In the genomic region with DNA sequence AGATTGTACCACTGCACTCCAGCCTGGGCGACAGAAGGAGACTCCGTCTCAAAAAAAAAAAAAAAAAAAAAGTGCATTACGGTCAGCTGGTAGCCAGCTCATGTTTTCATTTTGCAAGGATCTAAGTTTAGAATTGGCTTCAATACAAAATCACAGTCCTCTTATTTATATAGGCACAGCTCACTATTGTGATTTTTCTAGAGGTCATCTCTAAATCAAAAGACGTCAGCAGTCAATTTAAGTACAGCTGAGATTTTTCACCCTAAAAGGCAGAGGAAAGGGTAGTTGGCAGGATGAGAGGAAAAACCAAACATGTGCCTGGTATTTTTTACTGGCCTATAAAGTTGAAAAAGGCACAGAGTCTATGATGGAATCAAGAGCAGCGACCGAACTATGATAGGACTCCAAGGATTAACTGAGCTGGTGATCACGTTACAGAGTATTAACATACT, we compare ENCODE assay signal across 11 cellular contexts. TPM values are rescaled to one million over a fixed set of nuclear protein-coding genes. Genes with fewer than 3 reads are reported as not detected.
DNase-seq lines count a peak whose midpoint lies in the region; ATAC-seq and TF ChIP-seq lines count a peak whose summit lies in the region.
"Had no signal": no experiment of that assay in that cellular context is flagged by ENCODE, and none has a peak within 500 bp of the region (broad histone marks: within the 10 kb centered on the region; RNA-seq: fewer than 3 reads in every experiment).

No MANE protein-coding gene starts in this region.

- peaks cover 10% of the 10 kb centered on the region for H3F3A ChIP-seq in GM23248 (ENCODE audit: insufficient read depth)

- no peaks in the 10 kb centered on the region for H3K36me3 Mint-ChIP-seq in stimulated activated memory B cell treated with anti-CD40 and anti-IgM and Interleukin-4, amounts not matched to agents 10 μg/mL and 1 μg/mL and 100 μg/mL, for 72 hours
- H3K36me3 Mint-ChIP-seq: immature natural killer cell had no signal

- H3K4me3 ChIP-seq in GM23248 (peak overlapping the region; percentile 39), adipocyte (ENCODE audit: low read length) (peak overlapping the region; percentile 28), skeletal muscle satellite cell (ENCODE audit: low read length) (peak overlapping the region; percentile 16), adrenal gland (no peak overlapping the region)

- H3K9ac ChIP-seq in GM23248: peak overlapping the region; percentile 51
- peak overlapping the region; percentile 45 for H3K9ac ChIP-seq in adipocyte (ENCODE audit: low read length)
- peak overlapping the region; percentile 59 for H3K9ac ChIP-seq in skeletal muscle satellite cell (ENCODE audit: low read depth, low read length)

- TF ChIP-seq POLR2A in adrenal gland (IDR thresholded peaks at IDR 0.05): no peak

- H3K36me3 ChIP-seq in GM23248 (ENCODE audit: low read depth) (no peaks in the 10 kb centered on the region), adipocyte (ENCODE audit: control insufficient read depth, insufficient read depth, low read length, severe bottlenecking) (no peaks in the 10 kb centered on the region), skeletal muscle satellite cell (ENCODE audit: insufficient read depth, low read length) (peaks cover 14% of the 10 kb centered on the region), adrenal gland (replicated peaks in 1 of 2) (no peaks in the 10 kb centered on the region)

- H3K9me3 ChIP-seq in GM23248 (ENCODE audit: low read depth) (no peaks in the 10 kb centered on the region), adipocyte (ENCODE audit: control insufficient read depth, low read length) (no peaks in the 10 kb centered on the region), skeletal muscle satellite cell (replicated peaks; ENCODE audit: low read length) (no peaks in the 10 kb centered on the region), adrenal gland (replicated peaks in 1 of 3) (no peaks in the 10 kb centered on the region)

- 11 to 14% methylated on average over 7 of the region's 7 CpGs for WGBS in GM23248 (ENCODE audit: low coverage in 1 of 2, low lambda C conversion rate in 2 of 2, missing lambda C conversion rate in 2 of 2), 2 experiments
- WGBS in adrenal gland, 4 donors: 51 to 63% (median 60%) methylated on average over 6 to 7 of the region's 7 CpGs

- H3K79me2 ChIP-seq in GM23248 (ENCODE audit: insufficient read depth): no peaks in the 10 kb centered on the region

- peak; percentile 74 for DNase-seq in GM23248
- DNase-seq in adipocyte (ENCODE audit: low read depth): peak; percentile 90
- DNase-seq in Right ventricle myocardium superior: no peak
- DNase-seq in adrenal gland: no peak
- DNase-seq: immature natural killer cell had no signal

- in situ Hi-C loops in GM23248 (cut with MboI): no loop called here

- no peak overlapping the region for H3K27ac Mint-ChIP-seq in stimulated activated memory B cell treated with anti-CD40 and anti-IgM and Interleukin-4, amounts not matched to agents 10 μg/mL and 1 μg/mL and 100 μg/mL, for 72 hours
- H3K27ac Mint-ChIP-seq: immature natural killer cell had no signal

- no peak for TF ChIP-seq CTCF in adrenal gland (IDR thresholded peaks at IDR 0.05)

- H3K9me2 ChIP-seq in GM23248 (ENCODE audit: insufficient read depth): no peaks in the 10 kb centered on the region

- no peaks in the 10 kb centered on the region for H3K27me3 ChIP-seq in GM23248 (replicated peaks; ENCODE audit: insufficient read depth)
- no peaks in the 10 kb centered on the region for H3K27me3 ChIP-seq in adipocyte (replicated peaks; ENCODE audit: control insufficient read depth, insufficient read depth, low read length)
- no peaks in the 10 kb centered on the region for H3K27me3 ChIP-seq in skeletal muscle satellite cell (ENCODE audit: control insufficient read depth, insufficient read depth, low read length)
- no peaks in the 10 kb centered on the region for H3K27me3 ChIP-seq in adrenal gland

- no peaks in the 10 kb centered on the region for H3K9me3 Mint-ChIP-seq in stimulated activated memory B cell treated with anti-CD40 and anti-IgM and Interleukin-4, amounts not matched to agents 10 μg/mL and 1 μg/mL and 100 μg/mL, for 72 hours
- H3K9me3 Mint-ChIP-seq: immature natural killer cell had no signal

- H3K27ac ChIP-seq in GM23248 (peak overlapping the region; percentile 65), adrenal gland (no peak overlapping the region)

- H4K20me1 ChIP-seq in GM23248 (ENCODE audit: insufficient read depth): no peaks in the 10 kb centered on the region

- ATAC-seq in Right ventricle myocardium superior (ENCODE audit: poor library complexity) (peak; percentile 82), HG02759 (IDR thresholded peaks at IDR 0.05; ENCODE audit: unreplicated experiment) (no peak), HG03280 (IDR thresholded peaks at IDR 0.05; ENCODE audit: unreplicated experiment) (no peak)
- ATAC-seq in stimulated activated memory B cell treated with anti-CD40 and anti-IgM and Interleukin-4, amounts not matched to agents 10 μg/mL and 1 μg/mL and 100 μg/mL, for 72 hours: no peak
- ATAC-seq: HCT116, PC-3 had no signal

- H3K4me1 ChIP-seq in GM23248 (ENCODE audit: insufficient read depth): peaks cover 18% of the 10 kb centered on the region
- H3K4me1 ChIP-seq in adipocyte (ENCODE audit: control insufficient read depth, insufficient read depth, low read length): peaks cover 19% of the 10 kb centered on the region
- H3K4me1 ChIP-seq in skeletal muscle satellite cell (ENCODE audit: control insufficient read depth, insufficient read depth, low read length): peaks cover 23% of the 10 kb centered on the region
- H3K4me1 ChIP-seq in adrenal gland (replicated peaks in 1 of 2): no peaks in the 10 kb centered on the region

- H3K4me3 Mint-ChIP-seq in stimulated activated memory B cell treated with anti-CD40 and anti-IgM and Interleukin-4, amounts not matched to agents 10 μg/mL and 1 μg/mL and 100 μg/mL, for 72 hours: no peak overlapping the region
- H3K4me3 Mint-ChIP-seq: immature natural killer cell had no signal

- H3K4me1 Mint-ChIP-seq in stimulated activated memory B cell treated with anti-CD40 and anti-IgM and Interleukin-4, amounts not matched to agents 10 μg/mL and 1 μg/mL and 100 μg/mL, for 72 hours: no peaks in the 10 kb centered on the region
- H3K4me1 Mint-ChIP-seq: immature natural killer cell had no signal

- H3K4me2 ChIP-seq in GM23248 (ENCODE audit: unreplicated experiment): peak overlapping the region; percentile 74
- peak overlapping the region; percentile 68 for H3K4me2 ChIP-seq in skeletal muscle satellite cell (ENCODE audit: low read length)

- H2AFZ ChIP-seq in GM23248: peak overlapping the region; percentile 79

- intact Hi-C loops in Right ventricle myocardium superior (cut with DNase I): no loop called here
- intact Hi-C loops in adrenal gland (cut with DNase I): no loop called here

- H3K27me3 Mint-ChIP-seq in stimulated activated memory B cell treated with anti-CD40 and anti-IgM and Interleukin-4, amounts not matched to agents 10 μg/mL and 1 μg/mL and 100 μg/mL, for 72 hours: no peaks in the 10 kb centered on the region

RNA-seq across cellular contexts. Expression of a gene that starts 30.8 kb away (rescaled TPM):
- total RNA-seq in GM23248 (2014; rRNA removed; shearing (Covaris generic)): 0.25 TPM in 1 of 2 replicates, not detected in the other
- polyA plus RNA-seq in GM23248 (2016; fragmentation: Nextera tagmentation; extraction: Ambion mirVana) (0.25 TPM in 1 of 2 replicates, not detected in the other), adrenal gland (under 1 TPM in 2 of 3 donors, not detected in 1; 0.17 to 0.20 TPM)
- total RNA-seq in Right ventricle myocardium superior (2.8 TPM), adrenal gland (under 1 TPM in 1 of 8 donors, not detected in 7; 0.27 TPM)
- 12.2 and 29.1 TPM in 2 replicates for total RNA-seq in skeletal muscle satellite cell (2012; rRNA removed)
- total RNA-seq: PC-3 had no signal
- polyA plus RNA-seq: immature natural killer cell had no signal

RNA-seq across cellular contexts. Expression of a gene that starts 42.8 kb away (rescaled TPM):
- not detected in 2 replicates for total RNA-seq in GM23248 (2014; rRNA removed; shearing (Covaris generic))
- polyA plus RNA-seq in GM23248 (2016; fragmentation: Nextera tagmentation; extraction: Ambion mirVana): 0.73 and 0.90 TPM in 2 replicates
- total RNA-seq in Right ventricle myocardium superior: 0.32 TPM
- total RNA-seq in skeletal muscle satellite cell (2012; rRNA removed): 0.44 and 0.76 TPM in 2 replicates
- total RNA-seq in adrenal gland: under 1 TPM in 3 of 8 donors, not detected in 5; 0.57 to 0.83 (median 0.57) TPM
- polyA plus RNA-seq in adrenal gland: under 1 TPM; 0.13 to 0.29 (median 0.24) TPM
- polyA plus RNA-seq: immature natural killer cell had no signal

Comparison
In these comparisons a context has a peak if more than half of its experiments do, and no peak if none do; other contexts are left out.
1. DNase-seq: peak in GM23248 (single experiment) and adipocyte (single experiment); none in Right ventricle myocardium superior (single experiment) and adrenal gland (0 of 7).
2. H3K4me3 ChIP-seq: peak in GM23248 (single experiment), adipocyte (single experiment) and skeletal muscle satellite cell (single experiment); none in adrenal gland (0 of 4).
3. Peak in every context shown above with its lines, with median percentiles within 50 percentile points of each other: H3K9ac ChIP-seq.